Comparison of ENCODE assay signal across 27 cellular contexts in genomic region chr4:67460574-67460973, GRCh38.
"Had no signal": no experiment of that assay in that cellular context is flagged by ENCODE, and none has a peak within 500 bp of the region (broad histone marks: within the 10 kb centered on the region; RNA-seq: fewer than 3 reads in every experiment).

No MANE protein-coding gene starts in this region.

- FAIRE-seq: pancreas had no signal

- H3K4me3 ChIP-seq: gastrocnemius medialis, heart right ventricle, left ventricle myocardium inferior, lung, pancreas, psoas muscle, right lobe of liver, spleen, testis, tibial nerve, upper lobe of right lung had no signal

- H3K9me3 Mint-ChIP-seq: dendritic cell treated with granulocyte-macrophage colony-stimulating factor and Interleukin-4, amounts not matched to agents 40 ng/mL and 50 ng/mL, for 4 days; effector memory CD8-positive, alpha-beta T cell had no signal

- H3K9me3 ChIP-seq: gastrocnemius medialis, pancreas, psoas muscle, right lobe of liver, testis, upper lobe of right lung had no signal

- H3K4me1 ChIP-seq: pancreas, right lobe of liver, spleen, testis, tibial nerve, upper lobe of right lung had no signal

- H3K27ac Mint-ChIP-seq: dendritic cell treated with granulocyte-macrophage colony-stimulating factor and Interleukin-4, amounts not matched to agents 40 ng/mL and 50 ng/mL, for 4 days; effector memory CD8-positive, alpha-beta T cell; naive B cell; nephron; stimulated activated memory B cell treated with anti-CD40 and anti-IgM and Interleukin-4, amounts not matched to agents 10 μg/mL and 1 μg/mL and 100 μg/mL, for 72 hours; stimulated activated naive CD8-positive, alpha-beta T cell treated with anti-CD3 and anti-CD28 coated beads, Interleukin-15, amount 100 ng/mL, for 72 hours had no signal

- H3K36me3 ChIP-seq: pancreas, upper lobe of right lung had no signal

- H3K4me3 Mint-ChIP-seq: dendritic cell treated with granulocyte-macrophage colony-stimulating factor and Interleukin-4, amounts not matched to agents 40 ng/mL and 50 ng/mL, for 4 days; effector memory CD8-positive, alpha-beta T cell; naive B cell; nephron; stimulated activated memory B cell treated with anti-CD40 and anti-IgM and Interleukin-4, amounts not matched to agents 10 μg/mL and 1 μg/mL and 100 μg/mL, for 72 hours; stimulated activated naive CD8-positive, alpha-beta T cell treated with anti-CD3 and anti-CD28 coated beads, Interleukin-15, amount 100 ng/mL, for 72 hours had no signal

- H3K27me3 ChIP-seq: gastrocnemius medialis, heart right ventricle, pancreas, right lobe of liver, spleen, testis, tibial nerve, upper lobe of right lung had no signal

- DNase-seq: effector memory CD8-positive, alpha-beta T cell; erythroblast; gastrocnemius medialis; heart right ventricle; kidney; left cardiac atrium; left ventricle myocardium inferior; mesenchymal stem cell; midbrain; naive B cell; occipital lobe; pancreas; psoas muscle; retina; right lobe of liver; spleen; stimulated activated CD4-positive, alpha-beta T cell treated with anti-CD3 and anti-CD28 coated beads, Interleukin-15, amount 100 ng/mL, for 24 hours; stimulated activated CD4-positive, alpha-beta T cell treated with anti-CD3 and anti-CD28 coated beads, Interleukin-1b, Interleukin-23, amount 100 ng/mL, for 48 hours; stimulated activated CD4-positive, alpha-beta T cell treated with anti-CD3 and anti-CD28 coated beads, Interleukin-4, amount 100 ng/mL, for 24 hours; stimulated activated naive CD8-positive, alpha-beta T cell treated with anti-CD3 and anti-CD28 coated beads, Interleukin-15, amount 100 ng/mL, for 72 hours; testis; upper lobe of right lung had no signal

- H3K27ac ChIP-seq: gastrocnemius medialis, left ventricle myocardium inferior, pancreas, psoas muscle, right lobe of liver, spleen, testis, tibial nerve, upper lobe of right lung had no signal

- H3K27me3 Mint-ChIP-seq: dendritic cell treated with granulocyte-macrophage colony-stimulating factor and Interleukin-4, amounts not matched to agents 40 ng/mL and 50 ng/mL, for 4 days; effector memory CD8-positive, alpha-beta T cell; naive B cell; stimulated activated memory B cell treated with anti-CD40 and anti-IgM and Interleukin-4, amounts not matched to agents 10 μg/mL and 1 μg/mL and 100 μg/mL, for 72 hours; stimulated activated naive CD8-positive, alpha-beta T cell treated with anti-CD3 and anti-CD28 coated beads, Interleukin-15, amount 100 ng/mL, for 72 hours had no signal

- H3K4me1 Mint-ChIP-seq: nephron; stimulated activated naive CD8-positive, alpha-beta T cell treated with anti-CD3 and anti-CD28 coated beads, Interleukin-15, amount 100 ng/mL, for 72 hours had no signal
